In the genomic region with DNA sequence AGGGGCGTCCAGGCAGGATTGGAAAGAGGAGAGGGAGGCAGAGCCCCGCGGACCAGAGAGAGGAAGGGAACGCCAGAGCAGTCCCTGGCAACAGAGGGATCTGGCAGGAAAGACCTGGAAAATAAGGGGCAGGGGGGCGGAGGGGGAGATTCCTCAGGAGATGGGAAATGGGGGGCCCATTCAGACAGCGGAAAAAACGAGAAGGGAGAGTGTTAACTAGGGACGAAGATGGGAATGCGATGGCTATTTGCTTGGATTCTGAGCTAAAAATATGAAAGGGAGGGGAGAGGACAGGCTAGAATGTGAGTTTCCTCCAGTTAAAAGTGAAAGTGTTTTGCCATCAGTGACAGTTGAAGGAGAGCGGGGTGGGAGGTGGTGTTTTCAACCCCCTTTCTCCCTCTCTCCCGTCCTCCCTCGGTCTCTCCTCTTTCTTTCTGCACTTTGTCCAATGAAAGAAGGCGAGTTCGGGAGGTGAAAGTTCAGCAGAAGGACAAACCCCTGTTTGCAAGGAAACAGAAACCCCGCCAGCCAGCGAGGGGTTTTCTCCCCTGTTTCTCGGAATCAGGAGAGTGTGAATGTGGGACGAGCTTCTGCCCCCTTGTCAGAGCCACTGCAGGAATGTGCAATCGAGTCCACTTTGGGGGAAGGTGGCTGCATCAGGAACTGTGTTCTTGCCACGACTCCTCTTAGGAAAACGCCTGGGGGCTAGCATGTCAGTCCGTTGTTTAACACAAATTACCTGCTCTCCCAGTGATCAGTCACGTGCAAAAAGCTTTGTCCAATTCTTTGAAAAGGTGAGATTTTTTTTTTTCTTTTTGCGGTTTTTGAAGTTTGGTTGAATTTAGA, we compare ENCODE assay signal across 8 cellular contexts. TPM values are rescaled to one million over a fixed set of nuclear protein-coding genes. Genes with fewer than 3 reads are reported as not detected.
DNase-seq lines count a peak whose midpoint lies in the region; ATAC-seq and TF ChIP-seq lines count a peak whose summit lies in the region.

No MANE protein-coding gene starts in this region.

- WGBS in prostate gland, result under 1% methylated on average over 24 of the region's 24 CpGs
- 1% methylated on average over 23 to 24 of the region's 24 CpGs for WGBS in aorta, 2 donors

- no peak for TF ChIP-seq CTCF in prostate gland (IDR thresholded peaks at IDR 0.05)

- DNase-seq in activated gamma-delta T cell treated with Interleukin-2 at 50 U/mL for 16 hours (peak; percentile 19), activated gamma-delta T cell (lab: John Stamatoyannopoulos, UW) (no peak), SK-N-MC (ENCODE audit: low read depth, low spot score) (no peak), amniotic epithelial cell (ENCODE audit: low read depth) (peak; percentile 68), hepatic stellate cell (ENCODE audit: low spot score) (peak; percentile 50), prostate gland (ENCODE audit: low spot score) (peak; percentile 38), aorta (peak; percentile 68 to 83)

- no peaks in the 10 kb centered on the region for H3K36me3 ChIP-seq in SK-N-MC (ENCODE audit: insufficient read depth, low read length)
- no peaks in the 10 kb centered on the region for H3K36me3 ChIP-seq in prostate gland
- H3K36me3 ChIP-seq in aorta (ENCODE audit: control insufficient read depth in 1 of 2, insufficient read depth in 2 of 2, low read length in 1 of 2), result no peaks in the 10 kb centered on the region

- no peaks in the 10 kb centered on the region for H3K9me3 ChIP-seq in SK-N-MC (ENCODE audit: low read depth, low read length)
- no peaks in the 10 kb centered on the region for H3K9me3 ChIP-seq in prostate gland
- no peaks in the 10 kb centered on the region for H3K9me3 ChIP-seq in aorta (ENCODE audit: control insufficient read depth, low read length)

- intact Hi-C loops in prostate gland (cut with DNase I), result loop anchor here (2.0 to 10.0 kb wide), 5 partner anchors 282 to 1050 kb away; no protein-coding TSS in a partner anchor
- intact Hi-C loops in aorta (cut with DNase I), result loop anchor here (1.0 to 10.0 kb wide), 19 partner anchors 68 to 1050 kb away; no protein-coding TSS in a partner anchor

- H3K27me3 ChIP-seq in prostate gland (replicated peaks; ENCODE audit: insufficient read depth) (no peaks in the 10 kb centered on the region), aorta (ENCODE audit: control insufficient read depth in 1 of 2, insufficient read depth in 2 of 2, low read length in 1 of 2) (no peaks in the 10 kb centered on the region)

- H3K4me3 ChIP-seq in SK-N-MC (peak overlapping the region; percentile 76), prostate gland (peak overlapping the region; percentile 79 to 90), aorta (ENCODE audit: low read length in 2 of 2) (peak overlapping the region; percentile 67 to 82)

- peak; percentile 28 for TF ChIP-seq POLR2A in prostate gland (IDR thresholded peaks at IDR 0.05)

- H3K4me1 ChIP-seq in prostate gland (replicated peaks), result peaks cover 5% of the 10 kb centered on the region
- H3K4me1 ChIP-seq in aorta (ENCODE audit: control insufficient read depth in 1 of 2, insufficient read depth in 2 of 2, low read length in 2 of 2), result no peaks in the 10 kb centered on the region

- H3K27ac ChIP-seq in SK-N-MC, result peak overlapping the region; percentile 83
- peak overlapping the region; percentile 98 to 100 for H3K27ac ChIP-seq in prostate gland
- peak overlapping the region; percentile 75 to 99 for H3K27ac ChIP-seq in aorta (ENCODE audit: low read depth in 1 of 2, low read length in 2 of 2)

- peak overlapping the region; percentile 55 for H3K9ac ChIP-seq in SK-N-MC (ENCODE audit: insufficient read length)

- ATAC-seq in aorta (ENCODE audit: low FRiP score) (peak; percentile 58), GM19324 (IDR thresholded peaks at IDR 0.05; ENCODE audit: low FRiP score, unreplicated experiment) (no peak)

RNA-seq across cellular contexts. Expression of gene FOXP1, which starts 0.9 kb away (rescaled TPM):
- 100 to 1,000 TPM; 133 to 156 TPM for total RNA-seq in prostate gland
- total RNA-seq in aorta, result 100 to 1,000 TPM; 187 to 263 TPM
- polyA plus RNA-seq in aorta, result 10 to 100 TPM; 15.2 to 33.1 TPM

Comparison
In these comparisons a context has a peak if more than half of its experiments do, and no peak if none do; other contexts are left out.
1. DNase-seq: peak in activated gamma-delta T cell treated with Interleukin-2 at 50 U/mL for 16 hours (single experiment), amniotic epithelial cell (single experiment), hepatic stellate cell (single experiment), prostate gland (single experiment) and aorta (2 of 2); none in activated gamma-delta T cell (single experiment) and SK-N-MC (single experiment).
2. Peak in every context shown above with its lines, with median percentiles within 50 percentile points of each other: H3K27ac ChIP-seq and H3K4me3 ChIP-seq.